ENCODE assay signal across 8 cellular contexts in genomic region chrX:44872817-44873414, GRCh38. TPM values are rescaled to one million over a fixed set of nuclear protein-coding genes. Genes with fewer than 3 reads are reported as not detected.
DNase-seq lines count a peak whose midpoint lies in the region; ATAC-seq and TF ChIP-seq lines count a peak whose summit lies in the region.

KDM6A (plus strand) TSS chrX:44873188; CDS start chrX:44873552, 364 bp downstream.

- H3K4me3 ChIP-seq in BLaER1 treated with 17β-estradiol and CSF1 and Interleukin-3, amounts not matched to agents 10 nM and 100 nM = peak within 1 kb of the TSS; percentile 80 to 99 (median 94)
- peak within 1 kb of the TSS; percentile 64 to 88 for H3K4me3 ChIP-seq in left lung

- peak within 1 kb of the TSS; percentile 83 to 95 (median 90) for H3K4me2 ChIP-seq in BLaER1 treated with 17β-estradiol and CSF1 and Interleukin-3, amounts not matched to agents 10 nM and 100 nM

- H3K27ac ChIP-seq in BLaER1 treated with 17β-estradiol and CSF1 and Interleukin-3, amounts not matched to agents 10 nM and 100 nM = peak within 1 kb of the TSS; percentile 96 to 100 (median 99)
- peak within 1 kb of the TSS; percentile 97 to 99 for H3K27ac ChIP-seq in left lung

- DNase-seq in NCI-H748 (lab: John Stamatoyannopoulos, UW; ENCODE audit: unreplicated experiment) (peak; percentile 97), dermis blood vessel endothelial cell (peak; percentile 96), left lung (peak; percentile 98 to 100)
- peak; percentile 94 to 95 for DNase-seq in activated CD4-positive, alpha-beta T cell treated with anti-CD3 and anti-CD28 coated beads, Interleukin-2, amount 50 U/mL, for 4 hours
- peak; percentile 89 to 99 for DNase-seq in stimulated activated CD4-positive, alpha-beta T cell treated with anti-CD3 and anti-CD28 coated beads, Interleukin-2, amount 100 ng/mL, for 48 hours

- H3K4me1 ChIP-seq in BLaER1 treated with 17β-estradiol and CSF1 and Interleukin-3, amounts not matched to agents 10 nM and 100 nM = peaks cover 21 to 37% (median 27%) of the 10 kb centered on the region in 10 experiments
- peaks cover 5 to 16% of the 10 kb centered on the region in 2 donors for H3K4me1 ChIP-seq in left lung

- peaks cover 0 to 2% (median 0%) of the 10 kb centered on the region in 11 experiments; a peak in 5 of 22 replicates for H3K9me3 ChIP-seq in BLaER1 treated with 17β-estradiol and CSF1 and Interleukin-3, amounts not matched to agents 10 nM and 100 nM (replicated peaks in 1 of 11)
- no peaks in the 10 kb centered on the region for H3K9me3 ChIP-seq in left lung

- H3K36me3 ChIP-seq in BLaER1 treated with 17β-estradiol and CSF1 and Interleukin-3, amounts not matched to agents 10 nM and 100 nM = peaks cover 0 to 12% (median 2%) of the 10 kb centered on the region in 11 experiments; a peak in 11 of 22 replicates
- H3K36me3 ChIP-seq in left lung = no peaks in the 10 kb centered on the region

- ATAC-seq in GM19351 (IDR thresholded peaks at IDR 0.05; ENCODE audit: unreplicated experiment) = peak; percentile 83
- peak; percentile 84 for ATAC-seq in HG03521 (IDR thresholded peaks at IDR 0.05; ENCODE audit: unreplicated experiment)
- peak; percentile 89 for ATAC-seq in left lung

- H3K9ac ChIP-seq in BLaER1 treated with 17β-estradiol and CSF1 and Interleukin-3, amounts not matched to agents 10 nM and 100 nM = peak within 1 kb of the TSS; percentile 97 to 100 (median 99)

- no peaks in the 10 kb centered on the region for H3K27me3 ChIP-seq in BLaER1 treated with 17β-estradiol and CSF1 and Interleukin-3, amounts not matched to agents 10 nM and 100 nM
- H3K27me3 ChIP-seq in left lung = no peaks in the 10 kb centered on the region

- intact Hi-C loops in left lung (cut with DNase I) = no loop called here

- no peak for TF ChIP-seq CTCF in left lung (IDR thresholded peaks at IDR 0.05)

- H4K20me1 ChIP-seq in BLaER1 treated with 17β-estradiol and CSF1 and Interleukin-3, amounts not matched to agents 10 nM and 100 nM = peaks cover 7 to 30% (median 24%) of the 10 kb centered on the region in 11 experiments; a peak in 19 of 22 replicates

RNA-seq across cellular contexts. Expression of gene KDM6A, which starts in this region (rescaled TPM):
- total RNA-seq in dermis blood vessel endothelial cell = 23.0 and 32.5 TPM in 2 replicates
- total RNA-seq in left lung = 10 to 100 TPM; 21.1 to 34.7 TPM

Comparison
In these comparisons a context has a peak if more than half of its experiments do, and no peak if none do; other contexts are left out.
1. Peak in every context shown above with its lines: DNase-seq, ATAC-seq, H3K4me3 ChIP-seq and H3K27ac ChIP-seq.